Comparison of ENCODE assay signal across 1 cellular context in the genomic region with DNA sequence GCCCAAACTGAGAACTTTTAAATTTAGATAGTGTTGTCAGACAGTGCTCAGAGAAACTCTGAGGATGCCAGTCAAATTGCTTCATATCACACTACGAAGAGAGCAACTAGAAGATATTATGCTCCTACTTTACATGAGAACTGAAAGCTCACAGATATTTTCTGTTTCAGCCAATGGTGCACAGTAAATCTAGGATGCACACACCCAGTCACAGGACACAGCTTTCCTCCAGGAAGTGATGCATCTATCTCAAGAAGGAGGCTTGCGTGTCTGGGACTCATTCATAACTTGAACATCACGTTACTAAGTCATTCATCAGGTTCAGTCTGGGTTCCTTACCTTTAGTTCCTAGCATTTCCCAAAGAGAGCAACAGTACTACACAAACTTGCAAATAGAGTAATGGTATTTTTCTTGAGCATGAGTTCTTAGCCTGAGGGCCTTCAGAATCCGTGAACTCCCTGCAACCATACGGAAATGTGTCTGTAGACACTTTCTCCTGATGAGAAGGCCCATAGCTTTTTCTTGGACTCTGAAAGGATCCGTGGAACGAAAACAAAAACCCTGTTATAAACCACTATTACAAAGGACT.
TF ChIP-seq lines count a peak whose summit lies in the region.

No MANE protein-coding gene starts in this region.

TF ChIP-seq in IMR-90, 13 proteins besides CTCF, POLR2A, EP300 and RAD21:
- no peak for TF ChIP-seq RFX5 (IDR thresholded peaks at IDR 0.05; ENCODE audit: low read depth, low read length)
- TF ChIP-seq, protein P1, sequence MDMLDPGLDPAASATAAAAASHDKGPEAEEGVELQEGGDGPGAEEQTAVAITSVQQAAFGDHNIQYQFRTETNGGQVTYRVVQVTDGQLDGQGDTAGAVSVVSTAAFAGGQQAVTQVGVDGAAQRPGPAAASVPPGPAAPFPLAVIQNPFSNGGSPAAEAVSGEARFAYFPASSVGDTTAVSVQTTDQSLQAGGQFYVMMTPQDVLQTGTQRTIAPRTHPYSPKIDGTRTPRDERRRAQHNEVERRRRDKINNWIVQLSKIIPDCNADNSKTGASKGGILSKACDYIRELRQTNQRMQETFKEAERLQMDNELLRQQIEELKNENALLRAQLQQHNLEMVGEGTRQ (IDR thresholded peaks at IDR 0.05; ENCODE audit: low read depth, low read length), result no peak
- TF ChIP-seq RCOR1 (IDR thresholded peaks at IDR 0.05; ENCODE audit: insufficient replicate concordance, low read length), result no peak
- no peak for TF ChIP-seq NFE2L2 (IDR thresholded peaks at IDR 0.05; ENCODE audit: low read depth, low read length)
- TF ChIP-seq, protein P2, sequence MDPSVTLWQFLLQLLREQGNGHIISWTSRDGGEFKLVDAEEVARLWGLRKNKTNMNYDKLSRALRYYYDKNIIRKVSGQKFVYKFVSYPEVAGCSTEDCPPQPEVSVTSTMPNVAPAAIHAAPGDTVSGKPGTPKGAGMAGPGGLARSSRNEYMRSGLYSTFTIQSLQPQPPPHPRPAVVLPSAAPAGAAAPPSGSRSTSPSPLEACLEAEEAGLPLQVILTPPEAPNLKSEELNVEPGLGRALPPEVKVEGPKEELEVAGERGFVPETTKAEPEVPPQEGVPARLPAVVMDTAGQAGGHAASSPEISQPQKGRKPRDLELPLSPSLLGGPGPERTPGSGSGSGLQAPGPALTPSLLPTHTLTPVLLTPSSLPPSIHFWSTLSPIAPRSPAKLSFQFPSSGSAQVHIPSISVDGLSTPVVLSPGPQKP (IDR thresholded peaks at IDR 0.05; ENCODE audit: borderline replicate concordance, low read depth, low read length), result no peak
TF ChIP-seq in IMR-90: peak in this region for 0.
